Comparison of ENCODE assay signal across 1 cellular context in the genomic region with DNA sequence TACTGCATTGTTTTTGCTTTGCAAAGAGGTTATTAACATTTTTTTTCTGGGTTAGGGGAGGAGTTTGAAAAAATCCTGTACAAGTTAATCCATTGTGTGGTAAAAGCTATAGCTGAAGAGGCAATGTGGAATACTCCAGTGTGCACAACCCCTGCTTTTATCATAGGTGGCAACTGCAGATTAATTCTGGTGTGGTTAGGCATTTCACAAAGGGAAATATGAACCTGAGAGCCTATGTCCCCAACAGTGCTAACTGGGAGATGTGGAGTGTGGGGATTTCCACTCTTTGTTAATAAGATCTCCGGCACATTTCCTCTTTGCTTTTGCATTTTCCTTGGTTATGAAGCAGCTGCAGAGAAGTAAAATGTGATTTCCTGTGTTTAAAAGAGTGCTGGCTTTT.
TF ChIP-seq lines count a peak whose summit lies in the region.

No MANE protein-coding gene starts in this region.

TF ChIP-seq in WTC11, 78 proteins besides CTCF, POLR2A, EP300 and RAD21 (continued from another document):
- TF ChIP-seq, protein P1, sequence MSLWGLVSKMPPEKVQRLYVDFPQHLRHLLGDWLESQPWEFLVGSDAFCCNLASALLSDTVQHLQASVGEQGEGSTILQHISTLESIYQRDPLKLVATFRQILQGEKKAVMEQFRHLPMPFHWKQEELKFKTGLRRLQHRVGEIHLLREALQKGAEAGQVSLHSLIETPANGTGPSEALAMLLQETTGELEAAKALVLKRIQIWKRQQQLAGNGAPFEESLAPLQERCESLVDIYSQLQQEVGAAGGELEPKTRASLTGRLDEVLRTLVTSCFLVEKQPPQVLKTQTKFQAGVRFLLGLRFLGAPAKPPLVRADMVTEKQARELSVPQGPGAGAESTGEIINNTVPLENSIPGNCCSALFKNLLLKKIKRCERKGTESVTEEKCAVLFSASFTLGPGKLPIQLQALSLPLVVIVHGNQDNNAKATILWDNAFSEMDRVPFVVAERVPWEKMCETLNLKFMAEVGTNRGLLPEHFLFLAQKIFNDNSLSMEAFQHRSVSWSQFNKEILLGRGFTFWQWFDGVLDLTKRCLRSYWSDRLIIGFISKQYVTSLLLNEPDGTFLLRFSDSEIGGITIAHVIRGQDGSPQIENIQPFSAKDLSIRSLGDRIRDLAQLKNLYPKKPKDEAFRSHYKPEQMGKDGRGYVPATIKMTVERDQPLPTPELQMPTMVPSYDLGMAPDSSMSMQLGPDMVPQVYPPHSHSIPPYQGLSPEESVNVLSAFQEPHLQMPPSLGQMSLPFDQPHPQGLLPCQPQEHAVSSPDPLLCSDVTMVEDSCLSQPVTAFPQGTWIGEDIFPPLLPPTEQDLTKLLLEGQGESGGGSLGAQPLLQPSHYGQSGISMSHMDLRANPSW (CRISPR knock-in tag; conservative IDR thresholded peaks at IDR 0.05; ENCODE audit: low read depth) = no peak
- TF ChIP-seq, protein P2, sequence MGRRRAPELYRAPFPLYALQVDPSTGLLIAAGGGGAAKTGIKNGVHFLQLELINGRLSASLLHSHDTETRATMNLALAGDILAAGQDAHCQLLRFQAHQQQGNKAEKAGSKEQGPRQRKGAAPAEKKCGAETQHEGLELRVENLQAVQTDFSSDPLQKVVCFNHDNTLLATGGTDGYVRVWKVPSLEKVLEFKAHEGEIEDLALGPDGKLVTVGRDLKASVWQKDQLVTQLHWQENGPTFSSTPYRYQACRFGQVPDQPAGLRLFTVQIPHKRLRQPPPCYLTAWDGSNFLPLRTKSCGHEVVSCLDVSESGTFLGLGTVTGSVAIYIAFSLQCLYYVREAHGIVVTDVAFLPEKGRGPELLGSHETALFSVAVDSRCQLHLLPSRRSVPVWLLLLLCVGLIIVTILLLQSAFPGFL (CRISPR knock-in tag; IDR thresholded peaks at IDR 0.05; ENCODE audit: borderline replicate concordance) = no peak
- TF ChIP-seq, protein P3, sequence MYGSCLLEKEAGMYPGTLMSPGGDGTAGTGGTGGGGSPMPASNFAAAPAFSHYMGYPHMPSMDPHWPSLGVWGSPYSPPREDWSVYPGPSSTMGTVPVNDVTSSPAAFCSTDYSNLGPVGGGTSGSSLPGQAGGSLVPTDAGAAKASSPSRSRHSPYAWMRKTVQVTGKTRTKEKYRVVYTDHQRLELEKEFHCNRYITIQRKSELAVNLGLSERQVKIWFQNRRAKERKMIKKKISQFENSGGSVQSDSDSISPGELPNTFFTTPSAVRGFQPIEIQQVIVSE (CRISPR knock-in tag; IDR thresholded peaks at IDR 0.05; ENCODE audit: borderline replicate concordance) = no peak
- TF ChIP-seq FOXP1 (CRISPR knock-in tag; IDR thresholded peaks at IDR 0.05; ENCODE audit: borderline replicate concordance) = no peak
